Comparison of ENCODE assay signal across 9 cellular contexts in genomic region chr20:50561379-50562078, GRCh38. TPM values are rescaled to one million over a fixed set of nuclear protein-coding genes. Genes with fewer than 3 reads are reported as not detected.
A peak's percentile ranks its signal among the peaks of the same experiment; 100 is the strongest.
DNase-seq lines count a peak whose midpoint lies in the region; ATAC-seq, FAIRE-seq and TF ChIP-seq lines count a peak whose summit lies in the region.
"Had no signal": no experiment of that assay in that cellular context is flagged by ENCODE, and none has a peak within 500 bp of the region (broad histone marks: within the 10 kb centered on the region; RNA-seq: fewer than 3 reads in every experiment).

No MANE protein-coding gene starts in this region.

- TF ChIP-seq EP300 in HepG2 (IDR thresholded peaks at IDR 0.05; ENCODE audit: low read depth in 2 of 2, low read length in 2 of 2), result no peak
- no peak for TF ChIP-seq EP300 in HepG2 (CRISPR knock-in tag; IDR thresholded peaks at IDR 0.05; ENCODE audit: borderline replicate concordance)

- H2AFZ ChIP-seq in HepG2 (ENCODE audit: low read length), result no peak overlapping the region

- intact Hi-C loops in HepG2 (cut with micrococcal nuclease; ENCODE audit: unreplicated experiment), result loop anchor here (5.0 kb wide), 1 partner anchor 49 kb away; the partner anchor contains the start of gene PTPN1
- intact Hi-C loops in right lobe of liver (cut with DNase I), result no loop called here

- no peak for TF ChIP-seq RAD21 in HepG2 (CRISPR knock-in tag; IDR thresholded peaks at IDR 0.05)

- H3K4me1 ChIP-seq in HepG2 (ENCODE audit: insufficient read depth, low read length), result peaks cover 39% of the 10 kb centered on the region
- H3K4me1 ChIP-seq in right lobe of liver, result peaks cover 0 to 8% (median 0%) of the 10 kb centered on the region in 4 donors

- H3K36me3 ChIP-seq in HepG2 (replicated peaks in 1 of 2; ENCODE audit: control insufficient read depth in 1 of 2, insufficient read depth in 2 of 2, low read length in 2 of 2), result peaks cover 22 to 38% of the 10 kb centered on the region in 2 experiments; a peak in 4 of 5 replicates
- peaks cover 0 to 9% (median 0%) of the 10 kb centered on the region in 4 donors for H3K36me3 ChIP-seq in right lobe of liver

- TF ChIP-seq POLR2A in HepG2 (IDR thresholded peaks at IDR 0.05; ENCODE audit: insufficient read depth in 1 of 2, low read depth in 2 of 2, low read length in 2 of 2) (no peak), right lobe of liver (IDR thresholded peaks at IDR 0.05) (no peak), GM12892 (IDR thresholded peaks at IDR 0.05; ENCODE audit: low read depth, low read length) (no peak)

- CTCF ChIA-PET in HepG2 (lab: Yijun Ruan, JAX; ENCODE audit: low intra/inter-chr PET ratio, low total read pairs), result no interaction called here

- POLR2A ChIA-PET in HepG2 (lab: Yijun Ruan, JAX), result no interaction called here

- H3K9me3 ChIP-seq in HepG2 (ENCODE audit: low read length) (no peaks in the 10 kb centered on the region), right lobe of liver (no peaks in the 10 kb centered on the region)

- peaks cover 4% of the 10 kb centered on the region for H3K79me2 ChIP-seq in HepG2 (ENCODE audit: insufficient read depth, low read length)

- H3K4me2 ChIP-seq in HepG2 (ENCODE audit: low read depth, low read length), result no peak overlapping the region

- H4K20me1 ChIP-seq in HepG2 (ENCODE audit: insufficient read depth, low read length), result no peaks in the 10 kb centered on the region

- no peak for ATAC-seq in HepG2
- no peak for ATAC-seq in right lobe of liver
- ATAC-seq in HG02763 (IDR thresholded peaks at IDR 0.05; ENCODE audit: unreplicated experiment), result no peak

- H3K27ac ChIP-seq in HepG2 (ENCODE audit: extremely low read length, insufficient read depth, low read length) (no peak overlapping the region), right lobe of liver (no peak overlapping the region)

- no peak overlapping the region for H3K9ac ChIP-seq in HepG2 (ENCODE audit: insufficient read depth, low read depth, low read length)

- no peak overlapping the region for H3K4me3 ChIP-seq in HepG2 (replicated peaks in 1 of 3; ENCODE audit: insufficient read depth in 1 of 3, low read depth in 2 of 3, low read length in 3 of 3)
- no peak overlapping the region for H3K4me3 ChIP-seq in right lobe of liver
- H3K4me3 ChIP-seq in foreskin fibroblast (ENCODE audit: low read depth in 1 of 2, low read length in 2 of 2), result no peak overlapping the region

- FAIRE-seq in HepG2 (lab: Jason Lieb, UNC), result no peak
- no peak for FAIRE-seq in GM12892 (lab: Jason Lieb, UNC)
- FAIRE-seq: endometrium had no signal

- in situ Hi-C loops in HepG2 (cut with HindIII; ENCODE audit: extremely low pct_ligation_motif_present, low pct_unique_long_range_greater_than_20kb), result no loop called here

- 97% methylated on average over 17 of the region's 17 CpGs for WGBS in HepG2 (ENCODE audit: low lambda C conversion rate)
- 79% methylated on average over 10 of the region's 17 CpGs for WGBS in right lobe of liver (ENCODE audit: insufficient coverage, low coverage, low lambda C conversion rate, missing lambda C conversion rate)

- H3K27me3 ChIP-seq in HepG2 (ENCODE audit: control insufficient read depth in 1 of 2, insufficient read depth in 2 of 2, low read length in 2 of 2) (no peaks in the 10 kb centered on the region), right lobe of liver (no peaks in the 10 kb centered on the region)

- no TSS peak for BruUV-seq in HepG2 (replicated peaks; lab: Mats Ljungman, UMichigan)

- TF ChIP-seq CTCF in HepG2 (CRISPR knock-in tag; IDR thresholded peaks at IDR 0.05), result no peak
- no peak for TF ChIP-seq CTCF in right lobe of liver (IDR thresholded peaks at IDR 0.05)
- no peak for TF ChIP-seq CTCF in foreskin fibroblast (IDR thresholded peaks at IDR 0.05; ENCODE audit: low read depth, low read length)

- DNase-seq in HepG2 (ENCODE audit: low spot score), result no peak
- DNase-seq in right lobe of liver, result no peak
- DNase-seq in activated CD8-positive, alpha-beta memory T cell treated with anti-CD3 and anti-CD28 coated beads, Interleukin-2, amount 50 U/mL, for 48 hours, result peak; percentile 79
- peak; percentile 85 to 94 for DNase-seq in foreskin fibroblast
- DNase-seq in stimulated activated CD4-positive, alpha-beta T cell treated with anti-CD3 and anti-CD28 coated beads, Interleukin-15, amount 100 ng/mL, for 24 hours, result peak; percentile 82
- DNase-seq in OCI-M1 (lab: John Stamatoyannopoulos, UW), result no peak
- no peak for DNase-seq in GM12892 (ENCODE audit: insufficient read length)

TF ChIP-seq in HepG2, 621 proteins besides CTCF, POLR2A, EP300 and RAD21:
- TF ChIP-seq ZNF143 (CRISPR knock-in tag; IDR thresholded peaks at IDR 0.05) (no peak), MAFK (conservative IDR thresholded peaks at IDR 0.05 in 1 of 2, IDR thresholded peaks at IDR 0.05 in 1 of 2; ENCODE audit: low read length in 2 of 2) (peak; percentile 22 to 32; a peak in 2 of 4 replicates), NFE2 (CRISPR knock-in tag; IDR thresholded peaks at IDR 0.05) (peak; percentile 35; the same call in 1 of the 2 replicates)

RNA-seq across cellular contexts. Expression of gene PTPN1, which starts 51.3 kb away (rescaled TPM):
- total RNA-seq in HepG2 (2016; rRNA removed; fragmentation: Illumina TruSeq; extraction: Trizol) (33.3 and 37.2 TPM in 2 replicates), right lobe of liver (10 to 100 TPM in 5 of 6 experiments, 1 to 10 TPM in 1; 9.5 to 14.9 (median 12.6) TPM)
- total RNA-seq in HepG2 (2016; cell fraction: cytosol; rRNA removed; fragmentation: Illumina TruSeq; extraction: Trizol; ENCODE audit: low read depth), result 4.1 and 4.3 TPM in 2 replicates
- 31.0 and 34.8 TPM in 2 replicates for total RNA-seq in HepG2 (2016; cell fraction: insoluble cytoplasmic fraction; rRNA removed; fragmentation: Illumina TruSeq; extraction: Trizol)
- total RNA-seq in HepG2 (2016; cell fraction: membrane; rRNA removed; fragmentation: Illumina TruSeq; extraction: Trizol), result 16.1 and 17.5 TPM in 2 replicates
- 22.9 and 26.4 TPM in 2 replicates for total RNA-seq in HepG2 (2016; cell fraction: nucleus; rRNA removed; fragmentation: Illumina TruSeq; extraction: Trizol)
- 16.8 and 17.7 TPM in 2 replicates for polyA plus RNA-seq in HepG2 (2011; rRNA removed)
- 14.7 and 18.4 TPM in 2 replicates for polyA plus RNA-seq in HepG2 (2011; cell fraction: cytosol; rRNA removed)
- 21.4 and 23.7 TPM in 2 replicates for polyA plus RNA-seq in HepG2 (2011; cell fraction: nucleus; rRNA removed)
- 20.9 and 24.3 TPM in 2 replicates for polyA plus RNA-seq in HepG2 (2012)
- 2.4 and 2.5 TPM in 2 replicates for polyA plus RNA-seq in HepG2 (2016; cell fraction: cytosol; fragmentation: Illumina TruSeq; extraction: Trizol; ENCODE audit: low read depth)
- polyA plus RNA-seq in HepG2 (2016; cell fraction: insoluble cytoplasmic fraction; fragmentation: Illumina TruSeq; extraction: Trizol; ENCODE audit: low read depth), result 33.0 and 39.3 TPM in 2 replicates
- 9.4 and 10.0 TPM in 2 replicates for polyA plus RNA-seq in HepG2 (2016; cell fraction: membrane; fragmentation: Illumina TruSeq; extraction: Trizol; ENCODE audit: low read depth)
- 31.1 and 31.8 TPM in 2 replicates for polyA plus RNA-seq in HepG2 (2016; cell fraction: nucleus; fragmentation: Illumina TruSeq; extraction: Trizol; ENCODE audit: insufficient read depth, low read depth)
- polyA minus RNA-seq in HepG2 (2011; rRNA and poly(A)+ RNA removed; ENCODE audit: low replicate concordance), result 27.4 and 30.1 TPM in 2 replicates
- 12.4 and 15.0 TPM in 2 replicates for polyA minus RNA-seq in HepG2 (2011; cell fraction: cytosol; rRNA and poly(A)+ RNA removed)
- 23.0 and 24.9 TPM in 2 replicates for polyA minus RNA-seq in HepG2 (2011; cell fraction: nucleus; rRNA and poly(A)+ RNA removed)
- polyA plus RNA-seq in GM12892 (2012; ENCODE audit: missing spikeins), result 36.9 TPM

Comparison
In these comparisons a context has a peak if more than half of its experiments do, and no peak if none do; other contexts are left out.
1. DNase-seq: peak in activated CD8-positive, alpha-beta memory T cell treated with anti-CD3 and anti-CD28 coated beads, Interleukin-2, amount 50 U/mL, for 48 hours (single experiment), foreskin fibroblast (2 of 2) and stimulated activated CD4-positive, alpha-beta T cell treated with anti-CD3 and anti-CD28 coated beads, Interleukin-15, amount 100 ng/mL, for 24 hours (single experiment); none in HepG2 (single experiment), right lobe of liver (0 of 3), OCI-M1 (single experiment) and GM12892 (single experiment).